ENCODE assay signal across 8 cellular contexts in the genomic region with DNA sequence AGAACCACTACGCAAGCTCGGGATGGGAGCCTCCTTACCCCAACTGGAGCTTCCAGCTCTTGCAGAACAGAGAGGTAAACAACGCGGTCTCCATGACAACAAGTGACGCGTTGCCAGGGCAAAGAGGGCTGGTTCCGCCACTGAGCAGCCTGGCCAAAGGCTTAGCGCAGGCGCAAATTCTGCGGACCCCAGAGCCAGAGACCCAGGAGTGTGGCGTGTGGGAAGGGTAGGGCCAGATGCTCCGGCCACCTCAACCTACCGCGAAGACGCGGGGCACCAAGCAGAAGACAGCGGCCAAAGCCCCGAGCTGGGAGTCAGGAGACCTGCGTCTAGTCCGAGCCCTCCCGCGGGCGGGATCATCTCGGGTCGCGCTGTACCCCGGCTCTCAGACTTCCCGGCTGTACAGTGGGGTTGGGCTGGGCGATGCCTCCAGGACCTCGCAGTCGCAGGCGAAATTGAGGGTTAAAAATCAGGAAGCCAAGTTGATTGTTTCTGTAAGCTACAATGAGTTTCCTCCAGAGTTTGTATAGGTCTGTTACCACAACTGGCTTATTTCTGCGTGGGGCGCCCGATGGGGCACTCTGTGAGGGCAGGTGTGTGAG. TPM values are rescaled to one million over a fixed set of nuclear protein-coding genes. Genes with fewer than 3 reads are reported as not detected.
DNase-seq lines count a peak whose midpoint lies in the region; ATAC-seq and TF ChIP-seq lines count a peak whose summit lies in the region.

A gene (minus strand): TSS at position 68 of the 602 bp plus-strand sequence. CDS start 1,353 bp downstream, outside the sequence.

- H3K27me3 Mint-ChIP-seq in osteocyte (ENCODE audit: unreplicated experiment): peaks cover 57% of the 10 kb centered on the region

- no peak for TF ChIP-seq CTCF in HL-60 (IDR thresholded peaks at IDR 0.05; ENCODE audit: insufficient read depth, low read length)
- TF ChIP-seq CTCF in spleen (IDR thresholded peaks at IDR 0.05 in 8 of 11, conservative IDR thresholded peaks at IDR 0.05 in 3 of 11): no peak
- no peak for TF ChIP-seq CTCF in osteocyte (IDR thresholded peaks at IDR 0.05)

- H3K4me3 ChIP-seq in HL-60 (replicated peaks; ENCODE audit: insufficient read depth, low read length) (no peak within 1 kb of the TSS), spleen (peak within 1 kb of the TSS; percentile 14 to 68 (median 34))

- no peaks in the 10 kb centered on the region for H3K9me3 ChIP-seq in spleen

- H3K4me3 Mint-ChIP-seq in osteocyte (ENCODE audit: unreplicated experiment): no peak within 1 kb of the TSS

- no peaks in the 10 kb centered on the region for H3K36me3 Mint-ChIP-seq in osteocyte (ENCODE audit: unreplicated experiment)

- DNase-seq in CD1c-positive myeloid dendritic cell (ENCODE audit: extremely low spot score): peak; percentile 92
- peak; percentile 38 to 51 for DNase-seq in HL-60 (ENCODE audit: low read depth in 1 of 2, low spot score in 1 of 2)
- DNase-seq in cerebellar cortex (ENCODE audit: low spot score): peak; percentile 7
- peak; percentile 72 for DNase-seq in iris pigment epithelial cell (ENCODE audit: low read depth)
- peak; percentile 92 for DNase-seq in spleen
- no peak for DNase-seq in osteocyte (ENCODE audit: extremely low spot score, unreplicated experiment)

- peak; percentile 67 to 82 for ATAC-seq in activated CD4-positive, CD25-positive, alpha-beta regulatory T cell treated with anti-CD3 and anti-CD28 coated beads, Interleukin-2, amount 50 U/mL, for 24 hours
- ATAC-seq in HG03280 (IDR thresholded peaks at IDR 0.05; ENCODE audit: unreplicated experiment): no peak

- H3K27ac Mint-ChIP-seq in osteocyte (ENCODE audit: unreplicated experiment): no peak within 1 kb of the TSS

- H3K27me3 ChIP-seq in HL-60 (ENCODE audit: insufficient read depth, poor library complexity, severe bottlenecking) (peaks cover 6% of the 10 kb centered on the region), spleen (replicated peaks in 1 of 7) (peaks cover 0 to 88% (median 36%) of the 10 kb centered on the region in 7 donors)

- peaks cover 0 to 16% (median 11%) of the 10 kb centered on the region in 6 donors for H3K4me1 ChIP-seq in spleen

- TF ChIP-seq POLR2A in spleen (IDR thresholded peaks at IDR 0.05): no peak

- 1 to 4% (median 2%) methylated on average over 19 to 35 of the region's 35 CpGs for WGBS in spleen, 5 donors

- no peaks in the 10 kb centered on the region for H3K36me3 ChIP-seq in spleen

- intact Hi-C loops in spleen (cut with DNase I; ENCODE audit: low total_unique reads): no loop called here

- no peaks in the 10 kb centered on the region for H3K4me1 Mint-ChIP-seq in osteocyte (ENCODE audit: unreplicated experiment)

- no peaks in the 10 kb centered on the region for H3K9me3 Mint-ChIP-seq in osteocyte (ENCODE audit: unreplicated experiment)

- H3K27ac ChIP-seq in HL-60 (replicated peaks) (no peak within 1 kb of the TSS), spleen (no peak within 1 kb of the TSS)

RNA-seq across cellular contexts. Expression of the gene that starts here (rescaled TPM):
- total RNA-seq in spleen (not detected), osteocyte (not detected in 2 replicates)
- polyA plus RNA-seq in spleen: not detected

Comparison
In these comparisons a context has a peak if more than half of its experiments do, and no peak if none do; other contexts are left out.
1. Peak in DNase-seq and H3K4me3 ChIP-seq in spleen; RNA of the gene not detected or under 1 TPM.